In genomic region chr6:16759646-16760535, GRCh38 we compare ENCODE assay signal across 8 cellular contexts. TPM values are rescaled to one million over a fixed set of nuclear protein-coding genes. Genes with fewer than 3 reads are reported as not detected.
DNase-seq lines count a peak whose midpoint lies in the region; ATAC-seq and TF ChIP-seq lines count a peak whose summit lies in the region.

No MANE protein-coding gene starts in this region.

- peak overlapping the region; percentile 91 for H3K4me3 Mint-ChIP-seq in activated CD4-positive, alpha-beta T cell treated with anti-CD3 and anti-CD28 coated beads for 36 hours

- peak; percentile 3 for TF ChIP-seq CTCF in GM12865 (IDR thresholded peaks at IDR 0.05; ENCODE audit: insufficient read depth, low read depth, low read length, missing control alignments)
- TF ChIP-seq CTCF in choroid plexus epithelial cell (conservative IDR thresholded peaks at IDR 0.05; ENCODE audit: low read depth, low read length): peak; percentile 17

- peak overlapping the region; percentile 79 for H3K4me3 ChIP-seq in GM12865 (ENCODE audit: low read depth, low read length)
- H3K4me3 ChIP-seq in choroid plexus epithelial cell (ENCODE audit: low read depth, low read length): peak overlapping the region; percentile 78

- H3K27me3 Mint-ChIP-seq in activated CD4-positive, alpha-beta T cell treated with anti-CD3 and anti-CD28 coated beads for 36 hours: no peaks in the 10 kb centered on the region

- H3K36me3 Mint-ChIP-seq in activated CD4-positive, alpha-beta T cell treated with anti-CD3 and anti-CD28 coated beads for 36 hours (ENCODE audit: low read depth): peaks cover 7% of the 10 kb centered on the region

- intact Hi-C loops in activated CD4-positive, alpha-beta T cell treated with anti-CD3 and anti-CD28 coated beads for 36 hours (cut with DNase I, micrococcal nuclease): loop anchor here (1.0 to 5.0 kb wide), 11 partner anchors 29 to 1502 kb away; partner anchors contain the start of genes DEK (in 1 of the 2) and NUP153 (in 1 of the 2)
- intact Hi-C loops in left colon (cut with DNase I, micrococcal nuclease): no loop called here

- H3K27ac Mint-ChIP-seq in activated CD4-positive, alpha-beta T cell treated with anti-CD3 and anti-CD28 coated beads for 36 hours: peak overlapping the region; percentile 89

- H3K4me1 Mint-ChIP-seq in activated CD4-positive, alpha-beta T cell treated with anti-CD3 and anti-CD28 coated beads for 36 hours: peaks cover 56% of the 10 kb centered on the region

- no peaks in the 10 kb centered on the region for H3K9me3 Mint-ChIP-seq in activated CD4-positive, alpha-beta T cell treated with anti-CD3 and anti-CD28 coated beads for 36 hours (ENCODE audit: low read depth)

- POLR2A ChIA-PET in activated CD4-positive, alpha-beta T cell treated with anti-CD3 and anti-CD28 coated beads for 36 hours (lab: Charles Lee): interaction anchor here (0.6 to 1.0 kb wide), 4 partner anchors 9 to 105 kb away, joined by 3 to 6 read pairs (median 4); no protein-coding TSS in a partner anchor

- ATAC-seq in HG02610 (IDR thresholded peaks at IDR 0.05; ENCODE audit: unreplicated experiment) (peak; percentile 45), left colon (peak; percentile 71), GM18519 (IDR thresholded peaks at IDR 0.05; ENCODE audit: low FRiP score, unreplicated experiment) (no peak)
- peak; percentile 23 for ATAC-seq in activated CD4-positive, alpha-beta T cell treated with anti-CD3 and anti-CD28 coated beads for 36 hours

- DNase-seq in GM12865 (ENCODE audit: low read depth) (peak; percentile 87), NCI-H2171 (lab: John Stamatoyannopoulos, UW) (peak; percentile 31), choroid plexus epithelial cell (ENCODE audit: low read depth) (peak; percentile 94), left colon (peak; percentile 91 to 94)
- DNase-seq in activated CD4-positive, alpha-beta T cell treated with anti-CD3 and anti-CD28 coated beads for 36 hours: peak; percentile 81
- DNase-seq in stimulated activated CD4-positive, alpha-beta T cell treated with anti-CD3 and anti-CD28 coated beads, Interleukin-1b, Interleukin-23, amount 100 ng/mL, for 24 hours (ENCODE audit: low read depth in 4 of 4, low spot score in 1 of 4): peak; percentile 35 to 70 (median 60)

- CTCF ChIA-PET in activated CD4-positive, alpha-beta T cell treated with anti-CD3 and anti-CD28 coated beads for 36 hours (lab: Charles Lee): interaction anchor here (1.1 to 2.0 kb wide), 4 partner anchors 17 to 443 kb away, joined by 3 to 7 read pairs (median 4); no protein-coding TSS in a partner anchor

RNA-seq across cellular contexts. Expression of gene ATXN1, which starts 1.4 kb away (rescaled TPM):
- total RNA-seq in activated CD4-positive, alpha-beta T cell treated with anti-CD3 and anti-CD28 coated beads for 36 hours: 10 to 100 TPM; 19.8 to 22.8 TPM
- total RNA-seq in left colon: 10 to 100 TPM; 26.9 to 55.1 TPM

Comparison
In these comparisons a context has a peak if more than half of its experiments do, and no peak if none do; other contexts are left out.
1. DNase-seq: peak in every context shown above with its lines; median percentile 94 in choroid plexus epithelial cell; 92 in left colon; 87 in GM12865; 81 in activated CD4-positive, alpha-beta T cell treated with anti-CD3 and anti-CD28 coated beads for 36 hours; 60 in stimulated activated CD4-positive, alpha-beta T cell treated with anti-CD3 and anti-CD28 coated beads, Interleukin-1b, Interleukin-23, amount 100 ng/mL, for 24 hours; 31 in NCI-H2171.
2. intact Hi-C loops: an anchor here in activated CD4-positive, alpha-beta T cell treated with anti-CD3 and anti-CD28 coated beads for 36 hours (1.0 to 5.0 kb wide); none called in left colon.